In genomic region chr16:59440-60059, GRCh38 we compare ENCODE assay signal across 23 cellular contexts. TPM values are rescaled to one million over a fixed set of nuclear protein-coding genes. Genes with fewer than 3 reads are reported as not detected.
"Had no signal": no experiment of that assay in that cellular context is flagged by ENCODE, and none has a peak within 500 bp of the region (broad histone marks: within the 10 kb centered on the region; RNA-seq: fewer than 3 reads in every experiment).

No MANE protein-coding gene starts in this region.

- H3K4me1 ChIP-seq: testis had no signal

- H3K27ac ChIP-seq: esophagus squamous epithelium, left lung, lower lobe of right lung, ovary, psoas muscle, spleen, testis, tibial artery had no signal

- H3K27me3 ChIP-seq: esophagus squamous epithelium, left lung, ovary, spleen, testis, tibial artery had no signal

- ATAC-seq: left lung; lower lobe of right lung; naive thymus-derived CD8-positive, alpha-beta T cell; right cardiac atrium; stimulated activated memory B cell treated with anti-CD40 and anti-IgM and Interleukin-4, amounts not matched to agents 10 μg/mL and 1 μg/mL and 100 μg/mL, for 72 hours; stimulated activated naive CD8-positive, alpha-beta T cell treated with anti-CD3 and anti-CD28 coated beads, Interleukin-15, Interleukin-2, amounts not matched to agents 100 U/mL and 50 U/mL, for 24 hours had no signal

- DNase-seq: effector CD8-positive, alpha-beta T cell; erythroblast; esophagus squamous epithelium; foreskin melanocyte; glutamatergic neuron; kidney; naive thymus-derived CD8-positive, alpha-beta T cell; nephron progenitor cell; nucleus accumbens; right cardiac atrium; stimulated activated CD4-positive, alpha-beta T cell treated with anti-CD3 and anti-CD28 coated beads, Interleukin-4, amount 100 ng/mL, for 4 hours; stimulated activated naive CD8-positive, alpha-beta T cell treated with anti-CD3 and anti-CD28 coated beads, Interleukin-15, Interleukin-2, amounts not matched to agents 100 U/mL and 50 U/mL, for 24 hours; testis had no signal

- H3K4me3 ChIP-seq: esophagus squamous epithelium, left lung, lower lobe of right lung, ovary, psoas muscle, skin epidermis, spleen, testis, tibial artery had no signal

- H3K27ac Mint-ChIP-seq: dendritic cell treated with granulocyte-macrophage colony-stimulating factor and Interleukin-4, amounts not matched to agents 40 ng/mL and 50 ng/mL, for 4 days; naive thymus-derived CD8-positive, alpha-beta T cell; stimulated activated memory B cell treated with anti-CD40 and anti-IgM and Interleukin-4, amounts not matched to agents 10 μg/mL and 1 μg/mL and 100 μg/mL, for 72 hours; type B pancreatic cell had no signal

- H3K4me3 Mint-ChIP-seq: dendritic cell treated with granulocyte-macrophage colony-stimulating factor and Interleukin-4, amounts not matched to agents 40 ng/mL and 50 ng/mL, for 4 days; naive thymus-derived CD8-positive, alpha-beta T cell; nephron progenitor cell; stimulated activated memory B cell treated with anti-CD40 and anti-IgM and Interleukin-4, amounts not matched to agents 10 μg/mL and 1 μg/mL and 100 μg/mL, for 72 hours; type B pancreatic cell had no signal

- H3K9me3 Mint-ChIP-seq: dendritic cell treated with granulocyte-macrophage colony-stimulating factor and Interleukin-4, amounts not matched to agents 40 ng/mL and 50 ng/mL, for 4 days; naive thymus-derived CD8-positive, alpha-beta T cell; nephron progenitor cell; stimulated activated memory B cell treated with anti-CD40 and anti-IgM and Interleukin-4, amounts not matched to agents 10 μg/mL and 1 μg/mL and 100 μg/mL, for 72 hours; type B pancreatic cell had no signal

- H3K9me3 ChIP-seq: esophagus squamous epithelium, left lung, lower lobe of right lung, ovary, psoas muscle, spleen, testis, tibial artery had no signal

- H3K27me3 Mint-ChIP-seq: stimulated activated memory B cell treated with anti-CD40 and anti-IgM and Interleukin-4, amounts not matched to agents 10 μg/mL and 1 μg/mL and 100 μg/mL, for 72 hours; type B pancreatic cell had no signal

- H3K36me3 ChIP-seq: ovary had no signal

RNA-seq across cellular contexts. Expression of gene RHBDF1, which starts 12.9 kb away (rescaled TPM):
- total RNA-seq: naive thymus-derived CD8-positive, alpha-beta T cell had no signal
